Comparison of ENCODE assay signal across 1 cellular context in the genomic region with DNA sequence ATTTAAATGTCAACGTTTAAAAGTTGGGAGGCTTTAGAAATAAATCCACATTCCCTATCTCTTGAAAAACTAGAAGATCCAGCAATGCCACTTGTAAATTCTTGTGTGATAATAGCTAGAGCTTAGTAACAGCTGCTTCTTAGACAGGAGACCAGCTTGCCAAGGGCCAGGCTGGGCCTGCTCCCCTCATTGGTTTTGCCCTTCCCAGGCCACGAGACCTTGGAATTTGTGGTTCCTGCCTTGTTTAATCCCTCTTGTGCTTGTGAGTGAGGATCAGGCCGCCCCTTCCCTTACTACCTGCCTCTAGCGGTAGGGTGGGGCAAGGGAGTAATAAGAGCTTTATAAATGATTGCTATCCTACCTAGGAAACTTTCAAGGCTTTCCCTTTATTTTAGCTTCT.
TF ChIP-seq lines count a peak whose summit lies in the region.

No MANE protein-coding gene starts in this region.

TF ChIP-seq in WTC11, 78 proteins besides CTCF, POLR2A, EP300 and RAD21:
- TF ChIP-seq ZNF121 (CRISPR knock-in tag; IDR thresholded peaks at IDR 0.05) = no peak
- TF ChIP-seq, protein P1, sequence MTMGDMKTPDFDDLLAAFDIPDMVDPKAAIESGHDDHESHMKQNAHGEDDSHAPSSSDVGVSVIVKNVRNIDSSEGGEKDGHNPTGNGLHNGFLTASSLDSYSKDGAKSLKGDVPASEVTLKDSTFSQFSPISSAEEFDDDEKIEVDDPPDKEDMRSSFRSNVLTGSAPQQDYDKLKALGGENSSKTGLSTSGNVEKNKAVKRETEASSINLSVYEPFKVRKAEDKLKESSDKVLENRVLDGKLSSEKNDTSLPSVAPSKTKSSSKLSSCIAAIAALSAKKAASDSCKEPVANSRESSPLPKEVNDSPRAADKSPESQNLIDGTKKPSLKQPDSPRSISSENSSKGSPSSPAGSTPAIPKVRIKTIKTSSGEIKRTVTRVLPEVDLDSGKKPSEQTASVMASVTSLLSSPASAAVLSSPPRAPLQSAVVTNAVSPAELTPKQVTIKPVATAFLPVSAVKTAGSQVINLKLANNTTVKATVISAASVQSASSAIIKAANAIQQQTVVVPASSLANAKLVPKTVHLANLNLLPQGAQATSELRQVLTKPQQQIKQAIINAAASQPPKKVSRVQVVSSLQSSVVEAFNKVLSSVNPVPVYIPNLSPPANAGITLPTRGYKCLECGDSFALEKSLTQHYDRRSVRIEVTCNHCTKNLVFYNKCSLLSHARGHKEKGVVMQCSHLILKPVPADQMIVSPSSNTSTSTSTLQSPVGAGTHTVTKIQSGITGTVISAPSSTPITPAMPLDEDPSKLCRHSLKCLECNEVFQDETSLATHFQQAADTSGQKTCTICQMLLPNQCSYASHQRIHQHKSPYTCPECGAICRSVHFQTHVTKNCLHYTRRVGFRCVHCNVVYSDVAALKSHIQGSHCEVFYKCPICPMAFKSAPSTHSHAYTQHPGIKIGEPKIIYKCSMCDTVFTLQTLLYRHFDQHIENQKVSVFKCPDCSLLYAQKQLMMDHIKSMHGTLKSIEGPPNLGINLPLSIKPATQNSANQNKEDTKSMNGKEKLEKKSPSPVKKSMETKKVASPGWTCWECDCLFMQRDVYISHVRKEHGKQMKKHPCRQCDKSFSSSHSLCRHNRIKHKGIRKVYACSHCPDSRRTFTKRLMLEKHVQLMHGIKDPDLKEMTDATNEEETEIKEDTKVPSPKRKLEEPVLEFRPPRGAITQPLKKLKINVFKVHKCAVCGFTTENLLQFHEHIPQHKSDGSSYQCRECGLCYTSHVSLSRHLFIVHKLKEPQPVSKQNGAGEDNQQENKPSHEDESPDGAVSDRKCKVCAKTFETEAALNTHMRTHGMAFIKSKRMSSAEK (CRISPR knock-in tag; IDR thresholded peaks at IDR 0.05; ENCODE audit: borderline replicate concordance) = no peak
- no peak for TF ChIP-seq ATF1 (CRISPR knock-in tag; IDR thresholded peaks at IDR 0.05)
- TF ChIP-seq SP1 (CRISPR knock-in tag; conservative IDR thresholded peaks at IDR 0.05) = no peak
- TF ChIP-seq, protein P2, sequence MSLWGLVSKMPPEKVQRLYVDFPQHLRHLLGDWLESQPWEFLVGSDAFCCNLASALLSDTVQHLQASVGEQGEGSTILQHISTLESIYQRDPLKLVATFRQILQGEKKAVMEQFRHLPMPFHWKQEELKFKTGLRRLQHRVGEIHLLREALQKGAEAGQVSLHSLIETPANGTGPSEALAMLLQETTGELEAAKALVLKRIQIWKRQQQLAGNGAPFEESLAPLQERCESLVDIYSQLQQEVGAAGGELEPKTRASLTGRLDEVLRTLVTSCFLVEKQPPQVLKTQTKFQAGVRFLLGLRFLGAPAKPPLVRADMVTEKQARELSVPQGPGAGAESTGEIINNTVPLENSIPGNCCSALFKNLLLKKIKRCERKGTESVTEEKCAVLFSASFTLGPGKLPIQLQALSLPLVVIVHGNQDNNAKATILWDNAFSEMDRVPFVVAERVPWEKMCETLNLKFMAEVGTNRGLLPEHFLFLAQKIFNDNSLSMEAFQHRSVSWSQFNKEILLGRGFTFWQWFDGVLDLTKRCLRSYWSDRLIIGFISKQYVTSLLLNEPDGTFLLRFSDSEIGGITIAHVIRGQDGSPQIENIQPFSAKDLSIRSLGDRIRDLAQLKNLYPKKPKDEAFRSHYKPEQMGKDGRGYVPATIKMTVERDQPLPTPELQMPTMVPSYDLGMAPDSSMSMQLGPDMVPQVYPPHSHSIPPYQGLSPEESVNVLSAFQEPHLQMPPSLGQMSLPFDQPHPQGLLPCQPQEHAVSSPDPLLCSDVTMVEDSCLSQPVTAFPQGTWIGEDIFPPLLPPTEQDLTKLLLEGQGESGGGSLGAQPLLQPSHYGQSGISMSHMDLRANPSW (CRISPR knock-in tag; conservative IDR thresholded peaks at IDR 0.05; ENCODE audit: low read depth) = no peak
- TF ChIP-seq TP53 (CRISPR knock-in tag; IDR thresholded peaks at IDR 0.05) = no peak
- TF ChIP-seq, protein P3, sequence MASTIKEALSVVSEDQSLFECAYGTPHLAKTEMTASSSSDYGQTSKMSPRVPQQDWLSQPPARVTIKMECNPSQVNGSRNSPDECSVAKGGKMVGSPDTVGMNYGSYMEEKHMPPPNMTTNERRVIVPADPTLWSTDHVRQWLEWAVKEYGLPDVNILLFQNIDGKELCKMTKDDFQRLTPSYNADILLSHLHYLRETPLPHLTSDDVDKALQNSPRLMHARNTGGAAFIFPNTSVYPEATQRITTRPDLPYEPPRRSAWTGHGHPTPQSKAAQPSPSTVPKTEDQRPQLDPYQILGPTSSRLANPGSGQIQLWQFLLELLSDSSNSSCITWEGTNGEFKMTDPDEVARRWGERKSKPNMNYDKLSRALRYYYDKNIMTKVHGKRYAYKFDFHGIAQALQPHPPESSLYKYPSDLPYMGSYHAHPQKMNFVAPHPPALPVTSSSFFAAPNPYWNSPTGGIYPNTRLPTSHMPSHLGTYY (CRISPR knock-in tag; IDR thresholded peaks at IDR 0.05) = no peak
- TF ChIP-seq, protein P4, sequence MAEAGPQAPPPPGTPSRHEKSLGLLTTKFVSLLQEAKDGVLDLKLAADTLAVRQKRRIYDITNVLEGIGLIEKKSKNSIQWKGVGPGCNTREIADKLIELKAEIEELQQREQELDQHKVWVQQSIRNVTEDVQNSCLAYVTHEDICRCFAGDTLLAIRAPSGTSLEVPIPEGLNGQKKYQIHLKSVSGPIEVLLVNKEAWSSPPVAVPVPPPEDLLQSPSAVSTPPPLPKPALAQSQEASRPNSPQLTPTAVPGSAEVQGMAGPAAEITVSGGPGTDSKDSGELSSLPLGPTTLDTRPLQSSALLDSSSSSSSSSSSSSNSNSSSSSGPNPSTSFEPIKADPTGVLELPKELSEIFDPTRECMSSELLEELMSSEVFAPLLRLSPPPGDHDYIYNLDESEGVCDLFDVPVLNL (CRISPR knock-in tag; IDR thresholded peaks at IDR 0.05; ENCODE audit: borderline replicate concordance, low read depth) = no peak
- TF ChIP-seq, protein P5, sequence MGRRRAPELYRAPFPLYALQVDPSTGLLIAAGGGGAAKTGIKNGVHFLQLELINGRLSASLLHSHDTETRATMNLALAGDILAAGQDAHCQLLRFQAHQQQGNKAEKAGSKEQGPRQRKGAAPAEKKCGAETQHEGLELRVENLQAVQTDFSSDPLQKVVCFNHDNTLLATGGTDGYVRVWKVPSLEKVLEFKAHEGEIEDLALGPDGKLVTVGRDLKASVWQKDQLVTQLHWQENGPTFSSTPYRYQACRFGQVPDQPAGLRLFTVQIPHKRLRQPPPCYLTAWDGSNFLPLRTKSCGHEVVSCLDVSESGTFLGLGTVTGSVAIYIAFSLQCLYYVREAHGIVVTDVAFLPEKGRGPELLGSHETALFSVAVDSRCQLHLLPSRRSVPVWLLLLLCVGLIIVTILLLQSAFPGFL (CRISPR knock-in tag; IDR thresholded peaks at IDR 0.05; ENCODE audit: borderline replicate concordance) = no peak
- TF ChIP-seq, protein P6, sequence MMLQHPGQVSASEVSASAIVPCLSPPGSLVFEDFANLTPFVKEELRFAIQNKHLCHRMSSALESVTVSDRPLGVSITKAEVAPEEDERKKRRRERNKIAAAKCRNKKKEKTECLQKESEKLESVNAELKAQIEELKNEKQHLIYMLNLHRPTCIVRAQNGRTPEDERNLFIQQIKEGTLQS (CRISPR knock-in tag; conservative IDR thresholded peaks at IDR 0.05) = no peak
TF ChIP-seq in WTC11: peak in this region for 0.
